Comparison of ENCODE assay signal across 8 cellular contexts in the genomic region with DNA sequence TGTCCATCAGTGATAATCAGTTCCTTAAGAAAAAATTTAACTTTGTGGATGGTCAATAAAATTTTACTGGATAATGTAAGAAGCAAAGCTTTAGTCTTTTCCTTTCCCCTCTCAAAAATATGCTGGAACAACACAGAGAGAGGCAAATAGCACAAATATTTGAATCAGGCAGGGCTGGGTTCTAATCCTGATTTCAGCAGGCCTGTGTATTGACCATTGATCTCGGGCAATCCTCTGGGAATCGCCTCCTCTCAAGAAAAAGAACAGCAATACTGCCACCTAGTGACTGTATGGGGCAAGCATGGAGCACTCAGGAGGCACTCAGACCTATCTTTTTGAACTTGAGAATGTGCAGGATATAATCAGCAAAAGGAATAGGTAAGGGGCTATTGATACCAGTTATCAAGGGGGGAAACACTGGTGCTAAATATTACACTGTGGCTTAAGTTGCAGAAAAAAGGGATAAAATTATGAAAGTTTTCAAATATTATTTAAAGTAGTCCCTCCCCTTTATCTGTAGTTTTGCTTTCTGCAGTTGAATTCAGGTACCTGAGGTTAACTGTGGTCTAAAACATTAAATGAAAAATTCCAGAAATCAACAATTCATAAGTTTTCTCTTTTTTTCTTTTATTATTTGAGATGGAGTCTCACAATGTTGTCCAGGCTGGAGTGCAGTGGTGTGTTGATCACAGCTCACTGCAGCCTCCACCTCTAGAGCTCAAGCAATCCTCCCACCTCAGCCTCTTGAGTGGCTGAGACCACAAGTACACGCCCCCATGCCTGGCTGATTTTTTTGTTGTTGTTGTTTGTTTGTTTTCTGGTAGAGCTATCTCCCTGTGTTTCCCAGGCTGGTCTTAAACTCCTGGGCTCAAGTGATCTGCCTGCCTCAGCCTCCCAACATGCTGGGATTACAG.
DNase-seq lines count a peak whose midpoint lies in the region; ATAC-seq, FAIRE-seq and TF ChIP-seq lines count a peak whose summit lies in the region.

No MANE protein-coding gene starts in this region.

- H3K4me3 ChIP-seq in right lobe of liver (no peak overlapping the region), stomach (no peak overlapping the region)

- H3K27me3 ChIP-seq in right lobe of liver (no peaks in the 10 kb centered on the region), stomach (no peaks in the 10 kb centered on the region)

- H3K4me1 ChIP-seq in right lobe of liver = peaks cover 0 to 33% (median 14%) of the 10 kb centered on the region in 4 donors
- H3K4me1 ChIP-seq in stomach = peaks cover 0 to 29% (median 18%) of the 10 kb centered on the region in 4 donors

- peak; percentile 86 for FAIRE-seq in GM19239 (lab: Jason Lieb, UNC)

- TF ChIP-seq POLR2A in right lobe of liver (IDR thresholded peaks at IDR 0.05) = no peak
- no peak for TF ChIP-seq POLR2A in stomach (IDR thresholded peaks at IDR 0.05)

- H3K27ac ChIP-seq in right lobe of liver = no peak overlapping the region
- no peak overlapping the region for H3K27ac ChIP-seq in stomach

- peak; percentile 78 to 85 (median 81) for TF ChIP-seq CTCF in right lobe of liver (IDR thresholded peaks at IDR 0.05)
- peak in 5 of 7 experiments; percentile 73 to 82 (median 78) for TF ChIP-seq CTCF in stomach (IDR thresholded peaks at IDR 0.05)

- TF ChIP-seq EP300 in stomach (IDR thresholded peaks at IDR 0.05) = no peak

- peak; percentile 64 to 82 (median 79) for ATAC-seq in right lobe of liver
- ATAC-seq in HG02610 (IDR thresholded peaks at IDR 0.05; ENCODE audit: unreplicated experiment) = no peak

- H3K9me3 ChIP-seq in right lobe of liver = no peaks in the 10 kb centered on the region
- no peaks in the 10 kb centered on the region for H3K9me3 ChIP-seq in stomach

- intact Hi-C loops in right lobe of liver (cut with DNase I) (no loop called here), stomach (cut with DNase I; ENCODE audit: low total_unique reads) (loop anchor here (10.0 kb wide), 1 partner anchor 466 kb away; no protein-coding TSS in a partner anchor)

- DNase-seq in CD1c-positive myeloid dendritic cell (ENCODE audit: extremely low spot score) (peak; percentile 70), GM19239 (ENCODE audit: insufficient read length, low spot score) (no peak), NCI-H146 treated with DMSO at 0.1 percent for 48 hours (lab: John Stamatoyannopoulos, UW; ENCODE audit: unreplicated experiment) (peak; percentile 83), T-helper 9 cell (peak; percentile 7), dermis blood vessel endothelial cell (peak; percentile 91), right lobe of liver (peak in 1 of 3 donors; percentile 74), stomach (peak; percentile 77)

- no peaks in the 10 kb centered on the region for H3K36me3 ChIP-seq in right lobe of liver
- H3K36me3 ChIP-seq in stomach = no peaks in the 10 kb centered on the region

- WGBS in right lobe of liver (ENCODE audit: insufficient coverage, low coverage, low lambda C conversion rate, missing lambda C conversion rate) = 12% methylated on average over 3 of the region's 3 CpGs
- 17 to 25% (median 21%) methylated on average over 3 of the region's 3 CpGs for WGBS in stomach, 5 donors
